In genomic region chr1:2044510-2045319, GRCh38 we compare ENCODE assay signal across 1 cellular context.
TF ChIP-seq lines count a peak whose summit lies in the region.

No MANE protein-coding gene starts in this region.

TF ChIP-seq in HepG2, 621 proteins besides CTCF, POLR2A, EP300 and RAD21 (continued from another document and continues in another):
- TF ChIP-seq SP5 (CRISPR knock-in tag; IDR thresholded peaks at IDR 0.05; ENCODE audit: borderline replicate concordance, low read depth) (no peak), ZMYM2 (CRISPR knock-in tag; IDR thresholded peaks at IDR 0.05) (no peak), RBAK (CRISPR knock-in tag; IDR thresholded peaks at IDR 0.05) (no peak), ZNF549 (CRISPR knock-in tag; IDR thresholded peaks at IDR 0.05) (no peak), HOXD1 (CRISPR knock-in tag; IDR thresholded peaks at IDR 0.05) (no peak), SYNCRIP (IDR thresholded peaks at IDR 0.05; ENCODE audit: insufficient read depth, low read depth, low read length) (no peak), PRDM15 (CRISPR knock-in tag; IDR thresholded peaks at IDR 0.05) (no peak), ZNF256 (CRISPR knock-in tag; conservative IDR thresholded peaks at IDR 0.05) (no peak), ZNF780A (CRISPR knock-in tag; IDR thresholded peaks at IDR 0.05) (no peak), AKNA (CRISPR knock-in tag; IDR thresholded peaks at IDR 0.05; ENCODE audit: borderline replicate concordance) (no peak), ZMAT3 (CRISPR knock-in tag; conservative IDR thresholded peaks at IDR 0.05) (0 out of 2 replicates have a peak, but pooled peaks have one; percentile 28), ZNF501 (CRISPR knock-in tag; IDR thresholded peaks at IDR 0.05) (no peak), DNMT1 (CRISPR knock-in tag; IDR thresholded peaks at IDR 0.05) (no peak; the same call in 1 of the 2 replicates), LBX2 (CRISPR knock-in tag; IDR thresholded peaks at IDR 0.05; ENCODE audit: borderline replicate concordance) (no peak), KAT8 (CRISPR knock-in tag; IDR thresholded peaks at IDR 0.05) (no peak), HOXA5 (CRISPR knock-in tag; IDR thresholded peaks at IDR 0.05) (no peak), XRCC5 (optimal IDR thresholded peaks at IDR 0.05; ENCODE audit: low read length) (peak; percentile 74), ZNF891 (CRISPR knock-in tag; IDR thresholded peaks at IDR 0.05) (no peak), ZIK1 (CRISPR knock-in tag; IDR thresholded peaks at IDR 0.05; ENCODE audit: borderline replicate concordance, low read depth) (peak; percentile 26; the same call in 1 of the 2 replicates), ZNF276 (CRISPR knock-in tag; IDR thresholded peaks at IDR 0.05; ENCODE audit: low read depth) (no peak), CEBPB (IDR thresholded peaks at IDR 0.05; ENCODE audit: borderline replicate concordance, low read depth, low read length) (no peak), CEBPG (CRISPR knock-in tag; IDR thresholded peaks at IDR 0.05) (no peak), ATF7 (IDR thresholded peaks at IDR 0.05) (no peak), ATF7 (CRISPR knock-in tag; IDR thresholded peaks at IDR 0.05) (no peak), SRSF1 (optimal IDR thresholded peaks at IDR 0.05; ENCODE audit: low read depth, low read length) (no peak), FOXO4 (CRISPR knock-in tag; conservative IDR thresholded peaks at IDR 0.05) (no peak), KIAA2018 (CRISPR knock-in tag; IDR thresholded peaks at IDR 0.05; ENCODE audit: borderline replicate concordance) (no peak), ZFP36L1 (CRISPR knock-in tag; IDR thresholded peaks at IDR 0.05) (no peak), NCOR1 (IDR thresholded peaks at IDR 0.05; ENCODE audit: borderline replicate concordance, low read length) (no peak), ZNF121 (CRISPR knock-in tag; IDR thresholded peaks at IDR 0.05) (no peak), SRY (CRISPR knock-in tag; IDR thresholded peaks at IDR 0.05) (0 out of 2 replicates have a peak, but pooled peaks have one; percentile 66), ZSCAN29 (CRISPR knock-in tag; conservative IDR thresholded peaks at IDR 0.05) (no peak), AFF4 (CRISPR knock-in tag; IDR thresholded peaks at IDR 0.05) (no peak), ZNF570 (CRISPR knock-in tag; IDR thresholded peaks at IDR 0.05; ENCODE audit: borderline replicate concordance) (no peak), ZNF12 (CRISPR knock-in tag; IDR thresholded peaks at IDR 0.05) (no peak), SOX5 (CRISPR knock-in tag; IDR thresholded peaks at IDR 0.05; ENCODE audit: borderline replicate concordance) (no peak)
